In the genomic region with DNA sequence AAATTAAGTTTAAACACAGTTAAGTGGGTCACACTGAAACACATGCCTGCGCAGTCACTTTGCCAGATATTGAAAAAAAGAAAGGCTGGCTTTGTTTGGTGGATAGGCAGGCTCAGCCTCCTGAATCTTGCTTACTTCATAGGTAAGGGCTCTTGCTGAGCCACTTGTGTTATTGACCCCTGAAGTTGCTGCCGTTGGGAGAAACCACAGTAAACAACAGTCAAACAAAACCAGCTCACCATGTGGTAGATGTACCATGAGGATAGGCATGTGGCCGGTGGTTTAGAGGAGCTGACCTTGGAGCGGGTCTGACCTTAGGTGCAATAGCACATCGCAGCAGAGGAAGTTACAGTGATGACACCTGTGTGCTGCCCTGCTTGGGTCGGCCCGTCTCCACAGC, we compare ENCODE assay signal across 1 cellular context.
TF ChIP-seq lines count a peak whose summit lies in the region.

No MANE protein-coding gene starts in this region.

TF ChIP-seq in HepG2, 621 proteins besides CTCF, POLR2A, EP300 and RAD21 (continued from another document and continues in another):
- TF ChIP-seq, protein P1, sequence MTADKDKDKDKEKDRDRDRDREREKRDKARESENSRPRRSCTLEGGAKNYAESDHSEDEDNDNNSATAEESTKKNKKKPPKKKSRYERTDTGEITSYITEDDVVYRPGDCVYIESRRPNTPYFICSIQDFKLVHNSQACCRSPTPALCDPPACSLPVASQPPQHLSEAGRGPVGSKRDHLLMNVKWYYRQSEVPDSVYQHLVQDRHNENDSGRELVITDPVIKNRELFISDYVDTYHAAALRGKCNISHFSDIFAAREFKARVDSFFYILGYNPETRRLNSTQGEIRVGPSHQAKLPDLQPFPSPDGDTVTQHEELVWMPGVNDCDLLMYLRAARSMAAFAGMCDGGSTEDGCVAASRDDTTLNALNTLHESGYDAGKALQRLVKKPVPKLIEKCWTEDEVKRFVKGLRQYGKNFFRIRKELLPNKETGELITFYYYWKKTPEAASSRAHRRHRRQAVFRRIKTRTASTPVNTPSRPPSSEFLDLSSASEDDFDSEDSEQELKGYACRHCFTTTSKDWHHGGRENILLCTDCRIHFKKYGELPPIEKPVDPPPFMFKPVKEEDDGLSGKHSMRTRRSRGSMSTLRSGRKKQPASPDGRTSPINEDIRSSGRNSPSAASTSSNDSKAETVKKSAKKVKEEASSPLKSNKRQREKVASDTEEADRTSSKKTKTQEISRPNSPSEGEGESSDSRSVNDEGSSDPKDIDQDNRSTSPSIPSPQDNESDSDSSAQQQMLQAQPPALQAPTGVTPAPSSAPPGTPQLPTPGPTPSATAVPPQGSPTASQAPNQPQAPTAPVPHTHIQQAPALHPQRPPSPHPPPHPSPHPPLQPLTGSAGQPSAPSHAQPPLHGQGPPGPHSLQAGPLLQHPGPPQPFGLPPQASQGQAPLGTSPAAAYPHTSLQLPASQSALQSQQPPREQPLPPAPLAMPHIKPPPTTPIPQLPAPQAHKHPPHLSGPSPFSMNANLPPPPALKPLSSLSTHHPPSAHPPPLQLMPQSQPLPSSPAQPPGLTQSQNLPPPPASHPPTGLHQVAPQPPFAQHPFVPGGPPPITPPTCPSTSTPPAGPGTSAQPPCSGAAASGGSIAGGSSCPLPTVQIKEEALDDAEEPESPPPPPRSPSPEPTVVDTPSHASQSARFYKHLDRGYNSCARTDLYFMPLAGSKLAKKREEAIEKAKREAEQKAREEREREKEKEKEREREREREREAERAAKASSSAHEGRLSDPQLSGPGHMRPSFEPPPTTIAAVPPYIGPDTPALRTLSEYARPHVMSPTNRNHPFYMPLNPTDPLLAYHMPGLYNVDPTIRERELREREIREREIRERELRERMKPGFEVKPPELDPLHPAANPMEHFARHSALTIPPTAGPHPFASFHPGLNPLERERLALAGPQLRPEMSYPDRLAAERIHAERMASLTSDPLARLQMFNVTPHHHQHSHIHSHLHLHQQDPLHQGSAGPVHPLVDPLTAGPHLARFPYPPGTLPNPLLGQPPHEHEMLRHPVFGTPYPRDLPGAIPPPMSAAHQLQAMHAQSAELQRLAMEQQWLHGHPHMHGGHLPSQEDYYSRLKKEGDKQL (CRISPR knock-in tag; IDR thresholded peaks at IDR 0.05; ENCODE audit: low read depth) = no peak
- TF ChIP-seq GABPB1 (CRISPR knock-in tag; IDR thresholded peaks at IDR 0.05) = 0 out of 2 replicates have a peak, but pooled peaks have one; percentile 10
- no peak for TF ChIP-seq ZFYVE20 (CRISPR knock-in tag; IDR thresholded peaks at IDR 0.05; ENCODE audit: borderline replicate concordance, low read depth)
- TF ChIP-seq, protein P2, sequence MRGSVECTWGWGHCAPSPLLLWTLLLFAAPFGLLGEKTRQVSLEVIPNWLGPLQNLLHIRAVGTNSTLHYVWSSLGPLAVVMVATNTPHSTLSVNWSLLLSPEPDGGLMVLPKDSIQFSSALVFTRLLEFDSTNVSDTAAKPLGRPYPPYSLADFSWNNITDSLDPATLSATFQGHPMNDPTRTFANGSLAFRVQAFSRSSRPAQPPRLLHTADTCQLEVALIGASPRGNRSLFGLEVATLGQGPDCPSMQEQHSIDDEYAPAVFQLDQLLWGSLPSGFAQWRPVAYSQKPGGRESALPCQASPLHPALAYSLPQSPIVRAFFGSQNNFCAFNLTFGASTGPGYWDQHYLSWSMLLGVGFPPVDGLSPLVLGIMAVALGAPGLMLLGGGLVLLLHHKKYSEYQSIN (CRISPR knock-in tag; IDR thresholded peaks at IDR 0.05; ENCODE audit: borderline replicate concordance) = no peak
- TF ChIP-seq TMF1 (CRISPR knock-in tag; IDR thresholded peaks at IDR 0.05; ENCODE audit: low read depth) = no peak
- TF ChIP-seq, protein P3, sequence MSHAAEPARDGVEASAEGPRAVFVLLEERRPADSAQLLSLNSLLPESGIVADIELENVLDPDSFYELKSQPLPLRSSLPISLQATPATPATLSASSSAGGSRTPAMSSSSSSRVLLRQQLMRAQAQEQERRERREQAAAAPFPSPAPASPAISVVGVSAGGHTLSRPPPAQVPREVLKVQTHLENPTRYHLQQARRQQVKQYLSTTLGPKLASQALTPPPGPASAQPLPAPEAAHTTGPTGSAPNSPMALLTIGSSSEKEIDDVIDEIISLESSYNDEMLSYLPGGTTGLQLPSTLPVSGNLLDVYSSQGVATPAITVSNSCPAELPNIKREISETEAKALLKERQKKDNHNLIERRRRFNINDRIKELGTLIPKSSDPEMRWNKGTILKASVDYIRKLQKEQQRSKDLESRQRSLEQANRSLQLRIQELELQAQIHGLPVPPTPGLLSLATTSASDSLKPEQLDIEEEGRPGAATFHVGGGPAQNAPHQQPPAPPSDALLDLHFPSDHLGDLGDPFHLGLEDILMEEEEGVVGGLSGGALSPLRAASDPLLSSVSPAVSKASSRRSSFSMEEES (CRISPR knock-in tag; IDR thresholded peaks at IDR 0.05) = peak; percentile 29; the same call in 1 of the 2 replicates
- no peak for TF ChIP-seq MAF1 (CRISPR knock-in tag; IDR thresholded peaks at IDR 0.05; ENCODE audit: borderline replicate concordance)
- no peak for TF ChIP-seq CBX1 (IDR thresholded peaks at IDR 0.05; ENCODE audit: low read depth)
- no peak for TF ChIP-seq NFKB2 (CRISPR knock-in tag; IDR thresholded peaks at IDR 0.05; ENCODE audit: borderline replicate concordance)
- 0 out of 2 replicates have a peak, but pooled peaks have one; percentile 19 for TF ChIP-seq ZNF430 (CRISPR knock-in tag; IDR thresholded peaks at IDR 0.05)
- no peak for TF ChIP-seq SNAI1 (CRISPR knock-in tag; IDR thresholded peaks at IDR 0.05; ENCODE audit: borderline replicate concordance)
- no peak for TF ChIP-seq KLF6 (CRISPR knock-in tag; IDR thresholded peaks at IDR 0.05)
- TF ChIP-seq ZBTB7B (CRISPR knock-in tag; IDR thresholded peaks at IDR 0.05) = no peak
- TF ChIP-seq, protein P4, sequence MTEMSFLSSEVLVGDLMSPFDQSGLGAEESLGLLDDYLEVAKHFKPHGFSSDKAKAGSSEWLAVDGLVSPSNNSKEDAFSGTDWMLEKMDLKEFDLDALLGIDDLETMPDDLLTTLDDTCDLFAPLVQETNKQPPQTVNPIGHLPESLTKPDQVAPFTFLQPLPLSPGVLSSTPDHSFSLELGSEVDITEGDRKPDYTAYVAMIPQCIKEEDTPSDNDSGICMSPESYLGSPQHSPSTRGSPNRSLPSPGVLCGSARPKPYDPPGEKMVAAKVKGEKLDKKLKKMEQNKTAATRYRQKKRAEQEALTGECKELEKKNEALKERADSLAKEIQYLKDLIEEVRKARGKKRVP (CRISPR knock-in tag; IDR thresholded peaks at IDR 0.05) = no peak
- TF ChIP-seq NKX3-1 (CRISPR knock-in tag; IDR thresholded peaks at IDR 0.05) = no peak
- TF ChIP-seq EHMT2 (IDR thresholded peaks at IDR 0.05; ENCODE audit: borderline replicate concordance, low read depth, low read length) = no peak
- TF ChIP-seq ZNF552 (CRISPR knock-in tag; IDR thresholded peaks at IDR 0.05; ENCODE audit: borderline replicate concordance) = no peak
- no peak for TF ChIP-seq FOXM1 (CRISPR knock-in tag; IDR thresholded peaks at IDR 0.05)
- no peak for TF ChIP-seq MEIS1 (CRISPR knock-in tag; IDR thresholded peaks at IDR 0.05; ENCODE audit: borderline replicate concordance)
- TF ChIP-seq REL (CRISPR knock-in tag; conservative IDR thresholded peaks at IDR 0.05) = no peak
- no peak for TF ChIP-seq MED13 (CRISPR knock-in tag; IDR thresholded peaks at IDR 0.05)
- peak; percentile 69; the same call in 1 of the 2 replicates for TF ChIP-seq ARNTL (CRISPR knock-in tag; IDR thresholded peaks at IDR 0.05)
- TF ChIP-seq, protein P5, sequence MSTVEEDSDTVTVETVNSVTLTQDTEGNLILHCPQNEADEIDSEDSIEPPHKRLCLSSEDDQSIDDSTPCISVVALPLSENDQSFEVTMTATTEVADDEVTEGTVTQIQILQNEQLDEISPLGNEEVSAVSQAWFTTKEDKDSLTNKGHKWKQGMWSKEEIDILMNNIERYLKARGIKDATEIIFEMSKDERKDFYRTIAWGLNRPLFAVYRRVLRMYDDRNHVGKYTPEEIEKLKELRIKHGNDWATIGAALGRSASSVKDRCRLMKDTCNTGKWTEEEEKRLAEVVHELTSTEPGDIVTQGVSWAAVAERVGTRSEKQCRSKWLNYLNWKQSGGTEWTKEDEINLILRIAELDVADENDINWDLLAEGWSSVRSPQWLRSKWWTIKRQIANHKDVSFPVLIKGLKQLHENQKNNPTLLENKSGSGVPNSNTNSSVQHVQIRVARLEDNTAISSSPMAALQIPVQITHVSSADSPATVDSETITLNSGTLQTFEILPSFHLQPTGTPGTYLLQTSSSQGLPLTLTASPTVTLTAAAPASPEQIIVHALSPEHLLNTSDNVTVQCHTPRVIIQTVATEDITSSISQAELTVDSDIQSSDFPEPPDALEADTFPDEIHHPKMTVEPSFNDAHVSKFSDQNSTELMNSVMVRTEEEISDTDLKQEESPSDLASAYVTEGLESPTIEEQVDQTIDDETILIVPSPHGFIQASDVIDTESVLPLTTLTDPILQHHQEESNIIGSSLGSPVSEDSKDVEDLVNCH (CRISPR knock-in tag; IDR thresholded peaks at IDR 0.05) = no peak
- no peak for TF ChIP-seq KDM6A (CRISPR knock-in tag; IDR thresholded peaks at IDR 0.05; ENCODE audit: low read depth)
- no peak for TF ChIP-seq ATRX (CRISPR knock-in tag; IDR thresholded peaks at IDR 0.05; ENCODE audit: borderline replicate concordance)
- TF ChIP-seq NR2F2 (IDR thresholded peaks at IDR 0.05; ENCODE audit: borderline replicate concordance, low read depth) = no peak
- peak; percentile 63 for TF ChIP-seq FOXO1 (CRISPR knock-in tag; IDR thresholded peaks at IDR 0.05)
- TF ChIP-seq, protein P6, sequence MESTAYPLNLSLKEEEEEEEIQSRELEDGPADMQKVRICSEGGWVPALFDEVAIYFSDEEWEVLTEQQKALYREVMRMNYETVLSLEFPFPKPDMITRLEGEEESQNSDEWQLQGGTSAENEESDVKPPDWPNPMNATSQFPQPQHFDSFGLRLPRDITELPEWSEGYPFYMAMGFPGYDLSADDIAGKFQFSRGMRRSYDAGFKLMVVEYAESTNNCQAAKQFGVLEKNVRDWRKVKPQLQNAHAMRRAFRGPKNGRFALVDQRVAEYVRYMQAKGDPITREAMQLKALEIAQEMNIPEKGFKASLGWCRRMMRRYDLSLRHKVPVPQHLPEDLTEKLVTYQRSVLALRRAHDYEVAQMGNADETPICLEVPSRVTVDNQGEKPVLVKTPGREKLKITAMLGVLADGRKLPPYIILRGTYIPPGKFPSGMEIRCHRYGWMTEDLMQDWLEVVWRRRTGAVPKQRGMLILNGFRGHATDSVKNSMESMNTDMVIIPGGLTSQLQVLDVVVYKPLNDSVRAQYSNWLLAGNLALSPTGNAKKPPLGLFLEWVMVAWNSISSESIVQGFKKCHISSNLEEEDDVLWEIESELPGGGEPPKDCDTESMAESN (CRISPR knock-in tag; conservative IDR thresholded peaks at IDR 0.05) = no peak
- no peak for TF ChIP-seq DMAP1 (CRISPR knock-in tag; IDR thresholded peaks at IDR 0.05)
- TF ChIP-seq ZNF558 (CRISPR knock-in tag; IDR thresholded peaks at IDR 0.05; ENCODE audit: borderline replicate concordance) = no peak
- TF ChIP-seq HNRNPLL (IDR thresholded peaks at IDR 0.05; ENCODE audit: low read depth, low read length, poor library complexity, severe bottlenecking) = no peak
- no peak for TF ChIP-seq PPARG (CRISPR knock-in tag; conservative IDR thresholded peaks at IDR 0.05)
- no peak for TF ChIP-seq ZBTB42 (CRISPR knock-in tag; IDR thresholded peaks at IDR 0.05)
- TF ChIP-seq SYNCRIP (IDR thresholded peaks at IDR 0.05; ENCODE audit: insufficient read depth, low read depth, low read length) = no peak
- TF ChIP-seq, protein P7, sequence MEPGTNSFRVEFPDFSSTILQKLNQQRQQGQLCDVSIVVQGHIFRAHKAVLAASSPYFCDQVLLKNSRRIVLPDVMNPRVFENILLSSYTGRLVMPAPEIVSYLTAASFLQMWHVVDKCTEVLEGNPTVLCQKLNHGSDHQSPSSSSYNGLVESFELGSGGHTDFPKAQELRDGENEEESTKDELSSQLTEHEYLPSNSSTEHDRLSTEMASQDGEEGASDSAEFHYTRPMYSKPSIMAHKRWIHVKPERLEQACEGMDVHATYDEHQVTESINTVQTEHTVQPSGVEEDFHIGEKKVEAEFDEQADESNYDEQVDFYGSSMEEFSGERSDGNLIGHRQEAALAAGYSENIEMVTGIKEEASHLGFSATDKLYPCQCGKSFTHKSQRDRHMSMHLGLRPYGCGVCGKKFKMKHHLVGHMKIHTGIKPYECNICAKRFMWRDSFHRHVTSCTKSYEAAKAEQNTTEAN (CRISPR knock-in tag; conservative IDR thresholded peaks at IDR 0.05) = no peak
- TF ChIP-seq U2AF1 (optimal IDR thresholded peaks at IDR 0.05; ENCODE audit: low read depth, low read length) = no peak
- peak; percentile 72; the same call in 1 of the 2 replicates for TF ChIP-seq FOXK1 (CRISPR knock-in tag; IDR thresholded peaks at IDR 0.05; ENCODE audit: borderline replicate concordance, low read depth)
- TF ChIP-seq TOE1 (CRISPR knock-in tag; IDR thresholded peaks at IDR 0.05) = no peak
- peak; percentile 54 for TF ChIP-seq NR2F6 (IDR thresholded peaks at IDR 0.05)
- peak; percentile 71 for TF ChIP-seq NR2F6 (CRISPR knock-in tag; IDR thresholded peaks at IDR 0.05)
- no peak for TF ChIP-seq EED (CRISPR knock-in tag; IDR thresholded peaks at IDR 0.05)
- TF ChIP-seq, protein P8, sequence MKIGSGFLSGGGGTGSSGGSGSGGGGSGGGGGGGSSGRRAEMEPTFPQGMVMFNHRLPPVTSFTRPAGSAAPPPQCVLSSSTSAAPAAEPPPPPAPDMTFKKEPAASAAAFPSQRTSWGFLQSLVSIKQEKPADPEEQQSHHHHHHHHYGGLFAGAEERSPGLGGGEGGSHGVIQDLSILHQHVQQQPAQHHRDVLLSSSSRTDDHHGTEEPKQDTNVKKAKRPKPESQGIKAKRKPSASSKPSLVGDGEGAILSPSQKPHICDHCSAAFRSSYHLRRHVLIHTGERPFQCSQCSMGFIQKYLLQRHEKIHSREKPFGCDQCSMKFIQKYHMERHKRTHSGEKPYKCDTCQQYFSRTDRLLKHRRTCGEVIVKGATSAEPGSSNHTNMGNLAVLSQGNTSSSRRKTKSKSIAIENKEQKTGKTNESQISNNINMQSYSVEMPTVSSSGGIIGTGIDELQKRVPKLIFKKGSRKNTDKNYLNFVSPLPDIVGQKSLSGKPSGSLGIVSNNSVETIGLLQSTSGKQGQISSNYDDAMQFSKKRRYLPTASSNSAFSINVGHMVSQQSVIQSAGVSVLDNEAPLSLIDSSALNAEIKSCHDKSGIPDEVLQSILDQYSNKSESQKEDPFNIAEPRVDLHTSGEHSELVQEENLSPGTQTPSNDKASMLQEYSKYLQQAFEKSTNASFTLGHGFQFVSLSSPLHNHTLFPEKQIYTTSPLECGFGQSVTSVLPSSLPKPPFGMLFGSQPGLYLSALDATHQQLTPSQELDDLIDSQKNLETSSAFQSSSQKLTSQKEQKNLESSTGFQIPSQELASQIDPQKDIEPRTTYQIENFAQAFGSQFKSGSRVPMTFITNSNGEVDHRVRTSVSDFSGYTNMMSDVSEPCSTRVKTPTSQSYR (CRISPR knock-in tag; IDR thresholded peaks at IDR 0.05; ENCODE audit: borderline replicate concordance) = no peak
- TF ChIP-seq SOX13 (IDR thresholded peaks at IDR 0.05) = no peak
- peak in 1 of 2 experiments; percentile 50; a peak in 2 of 4 replicates for TF ChIP-seq SOX13 (CRISPR knock-in tag; conservative IDR thresholded peaks at IDR 0.05 in 1 of 2, IDR thresholded peaks at IDR 0.05 in 1 of 2)
- TF ChIP-seq GZF1 (CRISPR knock-in tag; IDR thresholded peaks at IDR 0.05) = no peak
- TF ChIP-seq RFXAP (CRISPR knock-in tag; IDR thresholded peaks at IDR 0.05; ENCODE audit: borderline replicate concordance) = no peak
- TF ChIP-seq ZKSCAN5 (CRISPR knock-in tag; IDR thresholded peaks at IDR 0.05) = no peak
- no peak for TF ChIP-seq TBX2 (CRISPR knock-in tag; IDR thresholded peaks at IDR 0.05; ENCODE audit: borderline replicate concordance)
- no peak for TF ChIP-seq ZNF761 (CRISPR knock-in tag; conservative IDR thresholded peaks at IDR 0.05)
- no peak for TF ChIP-seq ZNF367 (CRISPR knock-in tag; IDR thresholded peaks at IDR 0.05; ENCODE audit: borderline replicate concordance)
- peak; percentile 58; the same call in 1 of the 2 replicates for TF ChIP-seq HOXA3 (CRISPR knock-in tag; IDR thresholded peaks at IDR 0.05)
